ENCODE assay signal across 12 cellular contexts in genomic region chr6:157510329-157511188, GRCh38.
DNase-seq lines count a peak whose midpoint lies in the region; ATAC-seq lines count a peak whose summit lies in the region.
"Had no signal": no experiment of that assay in that cellular context is flagged by ENCODE, and none has a peak within 500 bp of the region (broad histone marks: within the 10 kb centered on the region; RNA-seq: fewer than 3 reads in every experiment).

No MANE protein-coding gene starts in this region.

- CTCF ChIA-PET in activated CD4-positive, alpha-beta T cell treated with anti-CD3 and anti-CD28 coated beads for 36 hours (lab: Charles Lee): no interaction called here

- intact Hi-C loops in activated CD4-positive, alpha-beta T cell treated with anti-CD3 and anti-CD28 coated beads for 36 hours (cut with DNase I, micrococcal nuclease): no loop called here

- POLR2A ChIA-PET in activated CD4-positive, alpha-beta T cell treated with anti-CD3 and anti-CD28 coated beads for 36 hours (lab: Charles Lee): no interaction called here

- H3K27ac Mint-ChIP-seq in activated CD4-positive, alpha-beta T cell treated with anti-CD3 and anti-CD28 coated beads for 36 hours: peak overlapping the region; percentile 56
- peak overlapping the region; percentile 76 for H3K27ac Mint-ChIP-seq in T-helper 1 cell treated with Interleukin-12 subunit alpha and Interleukin-12 subunit beta and Interleukin-4 antibody, amounts not matched to agents 30 μg/mL and 1 μg/mL, for 36 hours
- H3K27ac Mint-ChIP-seq in activated naive CD8-positive, alpha-beta T cell treated with anti-CD3 and anti-CD28 coated beads, Interleukin-2, amount 50 U/mL, for 24 hours: peak overlapping the region; percentile 73

- H3K9me3 Mint-ChIP-seq in activated CD4-positive, alpha-beta T cell treated with anti-CD3 and anti-CD28 coated beads for 36 hours (ENCODE audit: low read depth): peaks cover 15% of the 10 kb centered on the region
- H3K9me3 Mint-ChIP-seq in T-helper 1 cell treated with Interleukin-12 subunit alpha and Interleukin-12 subunit beta and Interleukin-4 antibody, amounts not matched to agents 30 μg/mL and 1 μg/mL, for 36 hours: peaks cover 34% of the 10 kb centered on the region
- peaks cover 24% of the 10 kb centered on the region for H3K9me3 Mint-ChIP-seq in activated naive CD8-positive, alpha-beta T cell treated with anti-CD3 and anti-CD28 coated beads, Interleukin-2, amount 50 U/mL, for 24 hours

- peaks cover 4% of the 10 kb centered on the region for H3K4me1 Mint-ChIP-seq in activated CD4-positive, alpha-beta T cell treated with anti-CD3 and anti-CD28 coated beads for 36 hours
- H3K4me1 Mint-ChIP-seq in T-helper 1 cell treated with Interleukin-12 subunit alpha and Interleukin-12 subunit beta and Interleukin-4 antibody, amounts not matched to agents 30 μg/mL and 1 μg/mL, for 36 hours (ENCODE audit: low read depth): peaks cover 17% of the 10 kb centered on the region
- peaks cover 15% of the 10 kb centered on the region for H3K4me1 Mint-ChIP-seq in activated naive CD8-positive, alpha-beta T cell treated with anti-CD3 and anti-CD28 coated beads, Interleukin-2, amount 50 U/mL, for 24 hours

- ATAC-seq in activated CD4-positive, alpha-beta T cell treated with anti-CD3 and anti-CD28 coated beads for 36 hours: peak; percentile 57
- peak; percentile 43 for ATAC-seq in activated naive CD8-positive, alpha-beta T cell treated with anti-CD3 and anti-CD28 coated beads, Interleukin-2, amount 50 U/mL, for 24 hours
- ATAC-seq in stimulated activated naive CD8-positive, alpha-beta T cell treated with anti-CD3 and anti-CD28 coated beads, Interleukin-15, Interleukin-2, amounts not matched to agents 100 U/mL and 50 U/mL, for 24 hours: no peak
- ATAC-seq in GM18519 (IDR thresholded peaks at IDR 0.05; ENCODE audit: low FRiP score, unreplicated experiment): no peak

- peak; percentile 38 for DNase-seq in activated CD4-positive, alpha-beta T cell treated with anti-CD3 and anti-CD28 coated beads for 36 hours
- DNase-seq in activated CD4-positive, alpha-beta T cell treated with anti-CD3 and anti-CD28 coated beads, Interleukin-2, amount 50 U/mL, for 1 hour: no peak
- peak; percentile 18 for DNase-seq in activated naive CD8-positive, alpha-beta T cell treated with anti-CD3 and anti-CD28 coated beads, Interleukin-2, amount 50 U/mL, for 24 hours
- DNase-seq in stimulated activated naive CD8-positive, alpha-beta T cell treated with anti-CD3 and anti-CD28 coated beads, Interleukin-15, Interleukin-2, amounts not matched to agents 100 U/mL and 50 U/mL, for 24 hours: peak; percentile 22
- no peak for DNase-seq in GOT3 (lab: John Stamatoyannopoulos, UW)
- DNase-seq in NCI-H1694 (lab: John Stamatoyannopoulos, UW): no peak
- DNase-seq: esophagus squamous epithelium; NCI-H1105 treated with DMSO at 0.1 percent for 48 hours; NK-92 treated with Interleukin-12 subunit alpha and Interleukin-12 subunit beta, amount 100 ng/mL, for 24 hours; small intestine had no signal

- no peaks in the 10 kb centered on the region for H3K27me3 Mint-ChIP-seq in activated CD4-positive, alpha-beta T cell treated with anti-CD3 and anti-CD28 coated beads for 36 hours
- no peaks in the 10 kb centered on the region for H3K27me3 Mint-ChIP-seq in T-helper 1 cell treated with Interleukin-12 subunit alpha and Interleukin-12 subunit beta and Interleukin-4 antibody, amounts not matched to agents 30 μg/mL and 1 μg/mL, for 36 hours (ENCODE audit: low read depth)
- peaks cover 2% of the 10 kb centered on the region for H3K27me3 Mint-ChIP-seq in activated naive CD8-positive, alpha-beta T cell treated with anti-CD3 and anti-CD28 coated beads, Interleukin-2, amount 50 U/mL, for 24 hours

- H3K36me3 Mint-ChIP-seq in activated CD4-positive, alpha-beta T cell treated with anti-CD3 and anti-CD28 coated beads for 36 hours (ENCODE audit: low read depth): peaks cover 5% of the 10 kb centered on the region
- H3K36me3 Mint-ChIP-seq in T-helper 1 cell treated with Interleukin-12 subunit alpha and Interleukin-12 subunit beta and Interleukin-4 antibody, amounts not matched to agents 30 μg/mL and 1 μg/mL, for 36 hours (ENCODE audit: low read depth): peaks cover 26% of the 10 kb centered on the region
- H3K36me3 Mint-ChIP-seq in activated naive CD8-positive, alpha-beta T cell treated with anti-CD3 and anti-CD28 coated beads, Interleukin-2, amount 50 U/mL, for 24 hours (ENCODE audit: low read depth): peaks cover 16% of the 10 kb centered on the region

- peak overlapping the region; percentile 37 for H3K4me3 Mint-ChIP-seq in activated CD4-positive, alpha-beta T cell treated with anti-CD3 and anti-CD28 coated beads for 36 hours
- peak overlapping the region; percentile 82 for H3K4me3 Mint-ChIP-seq in T-helper 1 cell treated with Interleukin-12 subunit alpha and Interleukin-12 subunit beta and Interleukin-4 antibody, amounts not matched to agents 30 μg/mL and 1 μg/mL, for 36 hours
- H3K4me3 Mint-ChIP-seq in activated naive CD8-positive, alpha-beta T cell treated with anti-CD3 and anti-CD28 coated beads, Interleukin-2, amount 50 U/mL, for 24 hours: peak overlapping the region; percentile 69

Comparison
In these comparisons a context has a peak if more than half of its experiments do, and no peak if none do; other contexts are left out.
1. DNase-seq: peak in activated CD4-positive, alpha-beta T cell treated with anti-CD3 and anti-CD28 coated beads for 36 hours (single experiment), activated naive CD8-positive, alpha-beta T cell treated with anti-CD3 and anti-CD28 coated beads, Interleukin-2, amount 50 U/mL, for 24 hours (single experiment) and stimulated activated naive CD8-positive, alpha-beta T cell treated with anti-CD3 and anti-CD28 coated beads, Interleukin-15, Interleukin-2, amounts not matched to agents 100 U/mL and 50 U/mL, for 24 hours (single experiment); none in activated CD4-positive, alpha-beta T cell treated with anti-CD3 and anti-CD28 coated beads, Interleukin-2, amount 50 U/mL, for 1 hour (single experiment), GOT3 (single experiment) and NCI-H1694 (single experiment).
2. ATAC-seq: peak in activated CD4-positive, alpha-beta T cell treated with anti-CD3 and anti-CD28 coated beads for 36 hours (single experiment) and activated naive CD8-positive, alpha-beta T cell treated with anti-CD3 and anti-CD28 coated beads, Interleukin-2, amount 50 U/mL, for 24 hours (single experiment); none in stimulated activated naive CD8-positive, alpha-beta T cell treated with anti-CD3 and anti-CD28 coated beads, Interleukin-15, Interleukin-2, amounts not matched to agents 100 U/mL and 50 U/mL, for 24 hours (single experiment) and GM18519 (single experiment).
3. Peak in every context shown above with its lines, with median percentiles within 50 percentile points of each other: H3K27ac Mint-ChIP-seq and H3K4me3 Mint-ChIP-seq.